Comparison of ENCODE assay signal across 1 cellular context in genomic region chr12:68623059-68623458, GRCh38.
A peak's percentile ranks its signal among the peaks of the same experiment; 100 is the strongest.
TF ChIP-seq lines count a peak whose summit lies in the region.

No MANE protein-coding gene starts in this region.

TF ChIP-seq in GM12878, 131 proteins besides CTCF, POLR2A, EP300 and RAD21:
- 0 out of 2 replicates have a peak, but pooled peaks have one; percentile 19 for TF ChIP-seq SPI1 (IDR thresholded peaks at IDR 0.05; ENCODE audit: borderline replicate concordance, insufficient read depth, low read depth, low read length)
- TF ChIP-seq, protein P1, sequence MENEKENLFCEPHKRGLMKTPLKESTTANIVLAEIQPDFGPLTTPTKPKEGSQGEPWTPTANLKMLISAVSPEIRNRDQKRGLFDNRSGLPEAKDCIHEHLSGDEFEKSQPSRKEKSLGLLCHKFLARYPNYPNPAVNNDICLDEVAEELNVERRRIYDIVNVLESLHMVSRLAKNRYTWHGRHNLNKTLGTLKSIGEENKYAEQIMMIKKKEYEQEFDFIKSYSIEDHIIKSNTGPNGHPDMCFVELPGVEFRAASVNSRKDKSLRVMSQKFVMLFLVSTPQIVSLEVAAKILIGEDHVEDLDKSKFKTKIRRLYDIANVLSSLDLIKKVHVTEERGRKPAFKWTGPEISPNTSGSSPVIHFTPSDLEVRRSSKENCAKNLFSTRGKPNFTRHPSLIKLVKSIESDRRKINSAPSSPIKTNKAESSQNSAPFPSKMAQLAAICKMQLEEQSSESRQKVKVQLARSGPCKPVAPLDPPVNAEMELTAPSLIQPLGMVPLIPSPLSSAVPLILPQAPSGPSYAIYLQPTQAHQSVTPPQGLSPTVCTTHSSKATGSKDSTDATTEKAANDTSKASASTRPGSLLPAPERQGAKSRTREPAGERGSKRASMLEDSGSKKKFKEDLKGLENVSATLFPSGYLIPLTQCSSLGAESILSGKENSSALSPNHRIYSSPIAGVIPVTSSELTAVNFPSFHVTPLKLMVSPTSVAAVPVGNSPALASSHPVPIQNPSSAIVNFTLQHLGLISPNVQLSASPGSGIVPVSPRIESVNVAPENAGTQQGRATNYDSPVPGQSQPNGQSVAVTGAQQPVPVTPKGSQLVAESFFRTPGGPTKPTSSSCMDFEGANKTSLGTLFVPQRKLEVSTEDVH (IDR thresholded peaks at IDR 0.05; ENCODE audit: low read depth, partially characterized antibody): no peak
